1 cellular context compared by ENCODE assay signal in genomic region chr17:60155427-60155814, GRCh38.
TF ChIP-seq lines count a peak whose summit lies in the region.

No MANE protein-coding gene starts in this region.

TF ChIP-seq in K562, 482 proteins besides CTCF, POLR2A, EP300 and RAD21 (continued from another document):
- TF ChIP-seq ZBTB26 (CRISPR knock-in tag; IDR thresholded peaks at IDR 0.05) (peak; percentile 70; the same call in 1 of the 2 replicates), BCLAF1 (IDR thresholded peaks at IDR 0.05; ENCODE audit: borderline replicate concordance in 1 of 2, control insufficient read depth in 1 of 2, low read depth in 2 of 2, low read length in 1 of 2) (peak in 1 of 2 experiments; percentile 84; a peak in 2 of 4 replicates)
